28 cellular contexts compared by ENCODE assay signal in the genomic region with DNA sequence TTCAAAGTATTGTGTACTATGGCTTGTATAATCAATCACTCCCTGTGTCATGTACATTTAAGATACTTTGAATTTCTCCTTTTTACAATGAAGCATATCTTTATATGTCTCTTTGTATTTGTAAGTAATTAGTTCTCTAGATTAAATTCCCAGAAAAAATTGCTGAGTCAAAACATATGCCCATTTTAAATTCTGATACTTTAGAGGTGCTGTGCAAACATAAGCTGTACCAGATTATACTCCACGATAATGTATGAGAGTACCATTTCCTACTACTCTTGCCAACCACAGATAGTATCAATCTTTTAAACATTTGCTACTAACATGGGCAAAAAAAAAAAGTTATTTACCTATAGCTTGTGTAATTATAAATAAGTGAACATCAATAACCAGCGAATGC.
"Had no signal": no experiment of that assay in that cellular context is flagged by ENCODE, and none has a peak within 500 bp of the region (broad histone marks: within the 10 kb centered on the region; RNA-seq: fewer than 3 reads in every experiment).

No MANE protein-coding gene starts in this region.

- H3K27me3 ChIP-seq: esophagus squamous epithelium, suprapubic skin, transverse colon, upper lobe of right lung, uterus had no signal

- H3K27ac ChIP-seq: coronary artery, esophagus squamous epithelium, parathyroid adenoma, suprapubic skin, transverse colon, upper lobe of right lung, uterus had no signal

- H3K4me3 ChIP-seq: coronary artery, esophagus squamous epithelium, lung, mucosa of descending colon, smooth muscle cell, suprapubic skin, transverse colon, upper lobe of right lung, uterus had no signal

- H2AFZ ChIP-seq: parathyroid adenoma had no signal

- H3K9me3 ChIP-seq: esophagus squamous epithelium, mucosa of descending colon, suprapubic skin, transverse colon, upper lobe of right lung, uterus had no signal

- FAIRE-seq: endometrium, kidney had no signal

- H3K4me1 ChIP-seq: esophagus squamous epithelium, parathyroid adenoma, suprapubic skin, transverse colon, upper lobe of right lung, uterus had no signal

- H3K4me2 ChIP-seq: smooth muscle cell had no signal

- DNase-seq: dermis blood vessel endothelial cell; effector memory CD4-positive, alpha-beta T cell; erythroblast; esophagus squamous epithelium; foreskin melanocyte; hypothalamus; immature natural killer cell; kidney; mucosa of descending colon; naive B cell; stimulated activated CD4-positive, alpha-beta T cell treated with anti-CD3 and anti-CD28 coated beads, Interleukin-12 subunit alpha, Interleukin-12 subunit beta, amount 100 ng/mL, for 4 hours; stimulated activated CD4-positive, alpha-beta T cell treated with anti-CD3 and anti-CD28 coated beads, Interleukin-1b, Interleukin-23, amount 100 ng/mL, for 48 hours; stimulated activated CD4-positive, alpha-beta T cell treated with anti-CD3 and anti-CD28 coated beads, Interleukin-4, amount 100 ng/mL, for 1 hour; stimulated activated CD8-positive, alpha-beta memory T cell treated with anti-CD3 and anti-CD28 coated beads, Interleukin-4, amount 100 ng/mL, for 48 hours; stimulated activated naive CD4-positive, alpha-beta T cell; stimulated activated naive CD8-positive, alpha-beta T cell treated with anti-CD3 and anti-CD28 coated beads, Interleukin-15, amount 100 ng/mL, for 72 hours; transverse colon; upper lobe of right lung; uterus had no signal

- H3K79me2 ChIP-seq: parathyroid adenoma had no signal

- H3K36me3 ChIP-seq: uterus had no signal

- ATAC-seq: left lobe of liver; mucosa of descending colon; natural killer cell treated with Interleukin-12 subunit alpha and Interleukin-12 subunit beta and Interleukin-15 and Interleukin-18, amount 100 ng/mL, for 72 hours; sciatic nerve; stimulated activated naive CD8-positive, alpha-beta T cell treated with anti-CD3 and anti-CD28 coated beads, Interleukin-15, amount 100 ng/mL, for 72 hours; upper lobe of right lung had no signal

- H3K9ac ChIP-seq: parathyroid adenoma had no signal
